1 cellular context compared by ENCODE assay signal in the genomic region with DNA sequence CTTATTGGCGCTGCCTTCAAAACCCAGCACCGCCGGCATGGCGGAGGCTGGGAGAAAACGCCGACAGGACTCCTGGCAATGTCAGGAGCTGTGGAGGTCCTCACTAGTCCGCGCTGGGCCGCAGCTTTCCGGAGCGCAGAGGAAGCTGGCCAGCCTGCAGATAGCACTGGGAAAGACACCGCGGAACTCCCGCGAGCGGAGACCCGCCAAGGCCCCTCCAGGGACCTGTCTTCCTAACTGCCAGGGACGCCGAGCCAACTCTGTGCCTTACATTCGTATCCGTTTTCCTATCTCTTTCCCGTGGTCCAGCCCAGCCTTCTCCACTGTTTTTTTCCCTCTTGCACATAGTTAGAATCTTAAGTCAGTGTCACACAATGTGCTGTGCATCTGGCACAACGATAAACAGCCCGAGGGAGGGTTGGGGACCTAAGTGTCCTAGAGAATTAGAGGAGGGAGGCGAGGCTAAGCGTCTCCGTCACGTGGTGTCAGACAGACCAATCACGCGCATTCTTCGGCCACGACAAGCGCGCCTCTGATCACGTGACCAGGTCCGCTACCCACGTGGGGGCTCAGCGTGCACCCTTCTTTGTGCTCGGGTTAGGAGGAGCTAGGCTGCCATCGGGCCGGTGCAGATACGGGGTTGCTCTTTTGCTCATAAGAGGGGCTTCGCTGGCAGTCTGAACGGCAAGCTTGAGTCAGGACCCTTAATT.
TF ChIP-seq lines count a peak whose summit lies in the region.

A gene (plus strand): TSS at position 582 of the 710 bp plus-strand sequence. CDS start 420 bp downstream, outside the sequence.
A gene (minus strand): TSS at position 168 of the 710 bp plus-strand sequence. CDS start 129 bp downstream, at position 39.

TF ChIP-seq in HEK293, 187 proteins besides CTCF, POLR2A, EP300 and RAD21 (continued from another document and continues in another):
- TF ChIP-seq, protein P1, sequence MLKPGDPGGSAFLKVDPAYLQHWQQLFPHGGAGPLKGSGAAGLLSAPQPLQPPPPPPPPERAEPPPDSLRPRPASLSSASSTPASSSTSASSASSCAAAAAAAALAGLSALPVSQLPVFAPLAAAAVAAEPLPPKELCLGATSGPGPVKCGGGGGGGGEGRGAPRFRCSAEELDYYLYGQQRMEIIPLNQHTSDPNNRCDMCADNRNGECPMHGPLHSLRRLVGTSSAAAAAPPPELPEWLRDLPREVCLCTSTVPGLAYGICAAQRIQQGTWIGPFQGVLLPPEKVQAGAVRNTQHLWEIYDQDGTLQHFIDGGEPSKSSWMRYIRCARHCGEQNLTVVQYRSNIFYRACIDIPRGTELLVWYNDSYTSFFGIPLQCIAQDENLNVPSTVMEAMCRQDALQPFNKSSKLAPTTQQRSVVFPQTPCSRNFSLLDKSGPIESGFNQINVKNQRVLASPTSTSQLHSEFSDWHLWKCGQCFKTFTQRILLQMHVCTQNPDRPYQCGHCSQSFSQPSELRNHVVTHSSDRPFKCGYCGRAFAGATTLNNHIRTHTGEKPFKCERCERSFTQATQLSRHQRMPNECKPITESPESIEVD (tag by site-specific recombination; IDR thresholded peaks at IDR 0.05) = no peak
- no peak for TF ChIP-seq ZNF707 (tag by site-specific recombination; IDR thresholded peaks at IDR 0.05)
- TF ChIP-seq ZNF768 (tag by site-specific recombination; IDR thresholded peaks at IDR 0.05) = no peak; the same call in 1 of the 2 replicates
- TF ChIP-seq, protein P2, sequence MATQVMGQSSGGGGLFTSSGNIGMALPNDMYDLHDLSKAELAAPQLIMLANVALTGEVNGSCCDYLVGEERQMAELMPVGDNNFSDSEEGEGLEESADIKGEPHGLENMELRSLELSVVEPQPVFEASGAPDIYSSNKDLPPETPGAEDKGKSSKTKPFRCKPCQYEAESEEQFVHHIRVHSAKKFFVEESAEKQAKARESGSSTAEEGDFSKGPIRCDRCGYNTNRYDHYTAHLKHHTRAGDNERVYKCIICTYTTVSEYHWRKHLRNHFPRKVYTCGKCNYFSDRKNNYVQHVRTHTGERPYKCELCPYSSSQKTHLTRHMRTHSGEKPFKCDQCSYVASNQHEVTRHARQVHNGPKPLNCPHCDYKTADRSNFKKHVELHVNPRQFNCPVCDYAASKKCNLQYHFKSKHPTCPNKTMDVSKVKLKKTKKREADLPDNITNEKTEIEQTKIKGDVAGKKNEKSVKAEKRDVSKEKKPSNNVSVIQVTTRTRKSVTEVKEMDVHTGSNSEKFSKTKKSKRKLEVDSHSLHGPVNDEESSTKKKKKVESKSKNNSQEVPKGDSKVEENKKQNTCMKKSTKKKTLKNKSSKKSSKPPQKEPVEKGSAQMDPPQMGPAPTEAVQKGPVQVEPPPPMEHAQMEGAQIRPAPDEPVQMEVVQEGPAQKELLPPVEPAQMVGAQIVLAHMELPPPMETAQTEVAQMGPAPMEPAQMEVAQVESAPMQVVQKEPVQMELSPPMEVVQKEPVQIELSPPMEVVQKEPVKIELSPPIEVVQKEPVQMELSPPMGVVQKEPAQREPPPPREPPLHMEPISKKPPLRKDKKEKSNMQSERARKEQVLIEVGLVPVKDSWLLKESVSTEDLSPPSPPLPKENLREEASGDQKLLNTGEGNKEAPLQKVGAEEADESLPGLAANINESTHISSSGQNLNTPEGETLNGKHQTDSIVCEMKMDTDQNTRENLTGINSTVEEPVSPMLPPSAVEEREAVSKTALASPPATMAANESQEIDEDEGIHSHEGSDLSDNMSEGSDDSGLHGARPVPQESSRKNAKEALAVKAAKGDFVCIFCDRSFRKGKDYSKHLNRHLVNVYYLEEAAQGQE (tag by site-specific recombination; IDR thresholded peaks at IDR 0.05) = no peak
- TF ChIP-seq ZNF777 (tag by site-specific recombination; IDR thresholded peaks at IDR 0.05; ENCODE audit: borderline replicate concordance) = no peak
- TF ChIP-seq ZNF350 (tag by site-specific recombination; IDR thresholded peaks at IDR 0.05) = no peak
- TF ChIP-seq ZNF211 (tag by site-specific recombination; IDR thresholded peaks at IDR 0.05; ENCODE audit: low read depth) = no peak
- peak; percentile 31; the same call in 1 of the 2 replicates for TF ChIP-seq ZNF561 (tag by site-specific recombination; IDR thresholded peaks at IDR 0.05; ENCODE audit: borderline replicate concordance)
- no peak for TF ChIP-seq ZNF521 (tag by site-specific recombination; IDR thresholded peaks at IDR 0.05)
- TF ChIP-seq ZNF785 (tag by site-specific recombination; IDR thresholded peaks at IDR 0.05) = no peak; the same call in 1 of the 2 replicates
- no peak for TF ChIP-seq ZNF621 (tag by site-specific recombination; IDR thresholded peaks at IDR 0.05)
- TF ChIP-seq ZNF274 (IDR thresholded peaks at IDR 0.05; ENCODE audit: low read length) = no peak
- no peak for TF ChIP-seq ZNF274 (tag by site-specific recombination; IDR thresholded peaks at IDR 0.05; ENCODE audit: borderline replicate concordance)
- TF ChIP-seq ZSCAN23 (tag by site-specific recombination; IDR thresholded peaks at IDR 0.05) = peak; percentile 14; the same call in 1 of the 2 replicates
- TF ChIP-seq ZNF76 (tag by site-specific recombination; IDR thresholded peaks at IDR 0.05; ENCODE audit: borderline replicate concordance, low read depth) = peak; percentile 70; the same call in 1 of the 2 replicates
- no peak for TF ChIP-seq ZNF214 (tag by site-specific recombination; IDR thresholded peaks at IDR 0.05; ENCODE audit: borderline replicate concordance)
- 0 out of 2 replicates have a peak, but pooled peaks have one; percentile 40 for TF ChIP-seq ZNF19 (tag by site-specific recombination; IDR thresholded peaks at IDR 0.05; ENCODE audit: low read depth)
- no peak for TF ChIP-seq YY2 (tag by site-specific recombination; IDR thresholded peaks at IDR 0.05)
- no peak for TF ChIP-seq ZNF560 (tag by site-specific recombination; IDR thresholded peaks at IDR 0.05; ENCODE audit: borderline replicate concordance)
- TF ChIP-seq ZNF510 (tag by site-specific recombination; IDR thresholded peaks at IDR 0.05; ENCODE audit: insufficient replicate concordance) = no peak
- no peak for TF ChIP-seq ZNF548 (tag by site-specific recombination; IDR thresholded peaks at IDR 0.05)
- TF ChIP-seq ZBTB20 (tag by site-specific recombination; IDR thresholded peaks at IDR 0.05) = peak; percentile 62; the same call in 1 of the 2 replicates
- TF ChIP-seq, protein P3, sequence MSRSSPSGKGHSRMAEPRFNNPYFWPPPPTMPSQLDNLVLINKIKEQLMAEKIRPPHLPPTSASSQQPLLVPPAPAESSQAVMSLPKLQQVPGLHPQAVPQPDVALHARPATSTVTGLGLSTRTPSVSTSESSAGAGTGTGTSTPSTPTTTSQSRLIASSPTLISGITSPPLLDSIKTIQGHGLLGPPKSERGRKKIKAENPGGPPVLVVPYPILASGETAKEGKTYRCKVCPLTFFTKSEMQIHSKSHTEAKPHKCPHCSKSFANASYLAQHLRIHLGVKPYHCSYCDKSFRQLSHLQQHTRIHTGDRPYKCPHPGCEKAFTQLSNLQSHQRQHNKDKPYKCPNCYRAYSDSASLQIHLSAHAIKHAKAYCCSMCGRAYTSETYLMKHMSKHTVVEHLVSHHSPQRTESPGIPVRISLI (tag by site-specific recombination; IDR thresholded peaks at IDR 0.05) = 0 out of 2 replicates have a peak, but pooled peaks have one; percentile 59
- TF ChIP-seq ZNF133 (tag by site-specific recombination; IDR thresholded peaks at IDR 0.05) = no peak
- TF ChIP-seq ZNF549 (tag by site-specific recombination; IDR thresholded peaks at IDR 0.05) = no peak
- TF ChIP-seq, protein P4, sequence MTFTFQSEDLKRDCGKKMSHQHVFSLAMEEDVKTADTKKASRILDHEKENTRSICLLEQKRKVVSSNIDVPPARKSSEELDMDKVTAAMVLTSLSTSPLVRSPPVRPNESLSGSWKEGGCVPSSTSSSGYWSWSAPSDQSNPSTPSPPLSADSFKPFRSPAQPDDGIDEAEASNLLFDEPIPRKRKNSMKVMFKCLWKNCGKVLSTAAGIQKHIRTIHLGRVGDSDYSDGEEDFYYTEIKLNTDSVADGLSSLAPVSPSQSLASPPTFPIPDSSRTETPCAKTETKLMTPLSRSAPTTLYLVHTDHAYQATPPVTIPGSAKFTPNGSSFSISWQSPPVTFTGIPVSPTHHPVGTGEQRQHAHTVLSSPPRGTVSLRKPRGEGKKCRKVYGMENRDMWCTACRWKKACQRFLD (tag by site-specific recombination; IDR thresholded peaks at IDR 0.05) = 0 out of 2 replicates have a peak, but pooled peaks have one; percentile 7
- TF ChIP-seq, protein P5, sequence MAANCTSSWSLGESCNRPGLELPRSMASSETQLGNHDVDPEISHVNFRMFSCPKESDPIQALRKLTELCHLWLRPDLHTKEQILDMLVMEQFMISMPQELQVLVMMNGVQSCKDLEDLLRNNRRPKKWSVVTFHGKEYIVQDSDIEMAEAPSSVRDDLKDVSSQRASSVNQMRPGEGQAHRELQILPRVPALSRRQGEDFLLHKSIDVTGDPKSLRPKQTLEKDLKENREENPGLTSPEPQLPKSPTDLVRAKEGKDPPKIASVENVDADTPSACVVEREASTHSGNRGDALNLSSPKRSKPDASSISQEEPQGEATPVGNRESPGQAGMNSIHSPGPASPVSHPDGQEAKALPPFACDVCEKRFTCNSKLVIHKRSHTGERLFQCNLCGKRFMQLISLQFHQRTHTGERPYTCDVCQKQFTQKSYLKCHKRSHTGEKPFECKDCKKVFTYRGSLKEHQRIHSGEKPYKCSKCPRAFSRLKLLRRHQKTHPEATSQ (tag by site-specific recombination; IDR thresholded peaks at IDR 0.05) = no peak
- TF ChIP-seq ZNF530 (tag by site-specific recombination; IDR thresholded peaks at IDR 0.05; ENCODE audit: low read depth) = no peak
- TF ChIP-seq, protein P6, sequence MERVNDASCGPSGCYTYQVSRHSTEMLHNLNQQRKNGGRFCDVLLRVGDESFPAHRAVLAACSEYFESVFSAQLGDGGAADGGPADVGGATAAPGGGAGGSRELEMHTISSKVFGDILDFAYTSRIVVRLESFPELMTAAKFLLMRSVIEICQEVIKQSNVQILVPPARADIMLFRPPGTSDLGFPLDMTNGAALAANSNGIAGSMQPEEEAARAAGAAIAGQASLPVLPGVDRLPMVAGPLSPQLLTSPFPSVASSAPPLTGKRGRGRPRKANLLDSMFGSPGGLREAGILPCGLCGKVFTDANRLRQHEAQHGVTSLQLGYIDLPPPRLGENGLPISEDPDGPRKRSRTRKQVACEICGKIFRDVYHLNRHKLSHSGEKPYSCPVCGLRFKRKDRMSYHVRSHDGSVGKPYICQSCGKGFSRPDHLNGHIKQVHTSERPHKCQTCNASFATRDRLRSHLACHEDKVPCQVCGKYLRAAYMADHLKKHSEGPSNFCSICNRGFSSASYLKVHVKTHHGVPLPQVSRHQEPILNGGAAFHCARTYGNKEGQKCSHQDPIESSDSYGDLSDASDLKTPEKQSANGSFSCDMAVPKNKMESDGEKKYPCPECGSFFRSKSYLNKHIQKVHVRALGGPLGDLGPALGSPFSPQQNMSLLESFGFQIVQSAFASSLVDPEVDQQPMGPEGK (tag by site-specific recombination; IDR thresholded peaks at IDR 0.05) = peak; percentile 81
- TF ChIP-seq ZNF37A (tag by site-specific recombination; IDR thresholded peaks at IDR 0.05) = no peak
- no peak for TF ChIP-seq TCF7L2 (IDR thresholded peaks at IDR 0.05; ENCODE audit: borderline replicate concordance, low read depth, low read length)
- TF ChIP-seq ZIC2 (tag by site-specific recombination; IDR thresholded peaks at IDR 0.05) = no peak
- TF ChIP-seq, protein P7, sequence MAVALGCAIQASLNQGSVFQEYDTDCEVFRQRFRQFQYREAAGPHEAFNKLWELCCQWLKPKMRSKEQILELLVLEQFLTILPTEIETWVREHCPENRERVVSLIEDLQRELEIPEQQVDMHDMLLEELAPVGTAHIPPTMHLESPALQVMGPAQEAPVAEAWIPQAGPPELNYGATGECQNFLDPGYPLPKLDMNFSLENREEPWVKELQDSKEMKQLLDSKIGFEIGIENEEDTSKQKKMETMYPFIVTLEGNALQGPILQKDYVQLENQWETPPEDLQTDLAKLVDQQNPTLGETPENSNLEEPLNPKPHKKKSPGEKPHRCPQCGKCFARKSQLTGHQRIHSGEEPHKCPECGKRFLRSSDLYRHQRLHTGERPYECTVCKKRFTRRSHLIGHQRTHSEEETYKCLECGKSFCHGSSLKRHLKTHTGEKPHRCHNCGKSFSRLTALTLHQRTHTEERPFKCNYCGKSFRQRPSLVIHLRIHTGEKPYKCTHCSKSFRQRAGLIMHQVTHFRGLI (tag by site-specific recombination; IDR thresholded peaks at IDR 0.05) = peak; percentile 7; the same call in 1 of the 2 replicates
- TF ChIP-seq, protein P8, sequence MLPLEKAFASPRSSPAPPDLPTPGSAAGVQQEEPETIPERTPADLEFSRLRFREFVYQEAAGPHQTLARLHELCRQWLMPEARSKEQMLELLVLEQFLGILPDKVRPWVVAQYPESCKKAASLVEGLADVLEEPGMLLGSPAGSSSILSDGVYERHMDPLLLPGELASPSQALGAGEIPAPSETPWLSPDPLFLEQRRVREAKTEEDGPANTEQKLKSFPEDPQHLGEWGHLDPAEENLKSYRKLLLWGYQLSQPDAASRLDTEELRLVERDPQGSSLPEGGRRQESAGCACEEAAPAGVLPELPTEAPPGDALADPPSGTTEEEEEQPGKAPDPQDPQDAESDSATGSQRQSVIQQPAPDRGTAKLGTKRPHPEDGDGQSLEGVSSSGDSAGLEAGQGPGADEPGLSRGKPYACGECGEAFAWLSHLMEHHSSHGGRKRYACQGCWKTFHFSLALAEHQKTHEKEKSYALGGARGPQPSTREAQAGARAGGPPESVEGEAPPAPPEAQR (tag by site-specific recombination; IDR thresholded peaks at IDR 0.05) = 0 out of 2 replicates have a peak, but pooled peaks have one; percentile 42
- 0 out of 2 replicates have a peak, but pooled peaks have one; percentile 80 for TF ChIP-seq ZNF292 (tag by site-specific recombination; IDR thresholded peaks at IDR 0.05; ENCODE audit: borderline replicate concordance, low read depth)
- no peak for TF ChIP-seq ZNF138 (tag by site-specific recombination; IDR thresholded peaks at IDR 0.05; ENCODE audit: borderline replicate concordance)
- peak; percentile 90 for TF ChIP-seq ZBTB17 (tag by site-specific recombination; IDR thresholded peaks at IDR 0.05)
- no peak for TF ChIP-seq ZNF239 (tag by site-specific recombination; IDR thresholded peaks at IDR 0.05)
- TF ChIP-seq, protein P9, sequence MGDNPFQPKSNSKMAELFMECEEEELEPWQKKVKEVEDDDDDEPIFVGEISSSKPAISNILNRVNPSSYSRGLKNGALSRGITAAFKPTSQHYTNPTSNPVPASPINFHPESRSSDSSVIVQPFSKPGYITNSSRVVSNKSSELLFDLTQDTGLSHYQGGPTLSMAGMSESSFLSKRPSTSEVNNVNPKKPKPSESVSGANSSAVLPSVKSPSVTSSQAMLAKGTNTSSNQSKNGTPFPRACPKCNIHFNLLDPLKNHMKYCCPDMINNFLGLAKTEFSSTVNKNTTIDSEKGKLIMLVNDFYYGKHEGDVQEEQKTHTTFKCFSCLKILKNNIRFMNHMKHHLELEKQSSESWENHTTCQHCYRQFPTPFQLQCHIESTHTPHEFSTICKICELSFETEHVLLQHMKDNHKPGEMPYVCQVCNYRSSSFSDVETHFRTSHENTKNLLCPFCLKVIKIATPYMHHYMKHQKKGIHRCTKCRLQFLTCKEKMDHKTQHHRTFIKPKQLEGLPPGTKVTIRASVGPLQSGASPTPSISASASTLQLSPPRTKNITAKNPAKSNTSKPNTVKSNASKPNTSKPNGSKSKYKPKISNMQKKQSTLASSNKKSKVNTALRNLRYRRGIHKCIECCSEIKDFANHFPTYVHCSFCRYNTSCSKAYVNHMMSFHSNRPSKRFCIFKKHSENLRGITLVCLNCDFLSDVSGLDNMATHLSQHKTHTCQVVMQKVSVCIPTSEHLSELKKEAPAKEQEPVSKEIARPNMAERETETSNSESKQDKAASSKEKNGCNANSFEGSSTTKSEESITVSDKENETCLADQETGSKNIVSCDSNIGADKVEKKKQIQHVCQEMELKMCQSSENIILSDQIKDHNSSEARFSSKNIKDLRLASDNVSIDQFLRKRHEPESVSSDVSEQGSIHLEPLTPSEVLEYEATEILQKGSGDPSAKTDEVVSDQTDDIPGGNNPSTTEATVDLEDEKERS (tag by site-specific recombination; IDR thresholded peaks at IDR 0.05) = no peak
- peak; percentile 24; the same call in 1 of the 2 replicates for TF ChIP-seq ZNF2 (tag by site-specific recombination; IDR thresholded peaks at IDR 0.05)
